26 cellular contexts compared by ENCODE assay signal in genomic region chr17:41004397-41004796, GRCh38. TPM values are rescaled to one million over a fixed set of nuclear protein-coding genes. Genes with fewer than 3 reads are reported as not detected.
"Had no signal": no experiment of that assay in that cellular context is flagged by ENCODE, and none has a peak within 500 bp of the region (broad histone marks: within the 10 kb centered on the region; RNA-seq: fewer than 3 reads in every experiment).

No MANE protein-coding gene starts in this region.

- H3K4me1 Mint-ChIP-seq: activated CD4-positive, alpha-beta memory T cell treated with anti-CD3 and anti-CD28 coated beads, Interleukin-2, amount 10 ng/mL, durations not matched to agents 7 days and 5 days; activated CD4-positive, alpha-beta T cell treated with anti-CD3 and anti-CD28 coated beads for 36 hours; activated T-helper 17 cell treated with anti-CD3 and anti-CD28 coated beads, Interleukin-2, amount 50 U/mL, for 72 hours had no signal

- H3K36me3 ChIP-seq: cardiac muscle cell, esophagus muscularis mucosa, gastroesophageal sphincter, heart right ventricle, left lung, spleen, thyroid gland had no signal

- ATAC-seq: activated CD4-positive, alpha-beta T cell treated with anti-CD3 and anti-CD28 coated beads for 36 hours; activated T-helper 17 cell treated with anti-CD3 and anti-CD28 coated beads, Interleukin-2, amount 50 U/mL, for 72 hours; gastroesophageal sphincter; heart right ventricle; left lung; WTC11 had no signal

- H3K9me3 ChIP-seq: esophagus muscularis mucosa, gastroesophageal sphincter, left lung, spleen, thyroid gland had no signal

- DNase-seq: activated CD4-positive, alpha-beta memory T cell treated with anti-CD3 and anti-CD28 coated beads, Interleukin-2, amount 10 ng/mL, durations not matched to agents 7 days and 5 days; activated CD4-positive, alpha-beta T cell treated with anti-CD3 and anti-CD28 coated beads for 36 hours; activated naive CD4-positive, alpha-beta T cell; activated naive CD8-positive, alpha-beta T cell treated with anti-CD3 and anti-CD28 coated beads for 36 hours; activated T-cell treated with anti-CD3 and anti-CD28 coated beads, Interleukin-2, amount 50 U/mL, for 1 hour; amygdala; effector CD8-positive, alpha-beta T cell; heart right ventricle; left lung; spleen; stimulated activated naive CD4-positive, alpha-beta T cell had no signal

- H3K4me3 ChIP-seq: cardiac muscle cell, esophagus muscularis mucosa, gastroesophageal sphincter, heart right ventricle, left lung, spleen, thyroid gland had no signal

- H3K27ac Mint-ChIP-seq: activated CD4-positive, alpha-beta memory T cell treated with anti-CD3 and anti-CD28 coated beads, Interleukin-2, amount 10 ng/mL, durations not matched to agents 7 days and 5 days; activated CD4-positive, alpha-beta T cell treated with anti-CD3 and anti-CD28 coated beads for 36 hours; activated naive CD8-positive, alpha-beta T cell treated with anti-CD3 and anti-CD28 coated beads for 36 hours; activated T-helper 17 cell treated with anti-CD3 and anti-CD28 coated beads, Interleukin-2, amount 50 U/mL, for 72 hours; dendritic cell treated with granulocyte-macrophage colony-stimulating factor and Interleukin-4, amounts not matched to agents 40 ng/mL and 50 ng/mL, for 4 days; mesothelial cell of epicardium; natural killer cell treated with Interleukin-12 subunit alpha and Interleukin-12 subunit beta and Interleukin-15 and Interleukin-18, amount 100 ng/mL, for 72 hours; WTC11 had no signal

- H3K36me3 Mint-ChIP-seq: activated naive CD8-positive, alpha-beta T cell treated with anti-CD3 and anti-CD28 coated beads for 36 hours; mesothelial cell of epicardium; natural killer cell treated with Interleukin-12 subunit alpha and Interleukin-12 subunit beta and Interleukin-15 and Interleukin-18, amount 100 ng/mL, for 72 hours; WTC11 had no signal

- H3K27ac ChIP-seq: cardiac muscle cell, esophagus muscularis mucosa, gastroesophageal sphincter, heart right ventricle, left lung, spleen had no signal

- H3K4me1 ChIP-seq: esophagus muscularis mucosa, gastroesophageal sphincter, heart right ventricle, left lung, spleen had no signal

- H3K27me3 ChIP-seq: cardiac muscle cell, thyroid gland had no signal

- H3K9me3 Mint-ChIP-seq: activated CD4-positive, alpha-beta memory T cell treated with anti-CD3 and anti-CD28 coated beads, Interleukin-2, amount 10 ng/mL, durations not matched to agents 7 days and 5 days; activated naive CD8-positive, alpha-beta T cell treated with anti-CD3 and anti-CD28 coated beads for 36 hours; activated T-helper 17 cell treated with anti-CD3 and anti-CD28 coated beads, Interleukin-2, amount 50 U/mL, for 72 hours; dendritic cell treated with granulocyte-macrophage colony-stimulating factor and Interleukin-4, amounts not matched to agents 40 ng/mL and 50 ng/mL, for 4 days; natural killer cell treated with Interleukin-12 subunit alpha and Interleukin-12 subunit beta and Interleukin-15 and Interleukin-18, amount 100 ng/mL, for 72 hours had no signal

- H3K4me3 Mint-ChIP-seq: activated CD4-positive, alpha-beta memory T cell treated with anti-CD3 and anti-CD28 coated beads, Interleukin-2, amount 10 ng/mL, durations not matched to agents 7 days and 5 days; activated CD4-positive, alpha-beta T cell treated with anti-CD3 and anti-CD28 coated beads for 36 hours; activated naive CD8-positive, alpha-beta T cell treated with anti-CD3 and anti-CD28 coated beads for 36 hours; activated T-helper 17 cell treated with anti-CD3 and anti-CD28 coated beads, Interleukin-2, amount 50 U/mL, for 72 hours; dendritic cell treated with granulocyte-macrophage colony-stimulating factor and Interleukin-4, amounts not matched to agents 40 ng/mL and 50 ng/mL, for 4 days; mesothelial cell of epicardium; natural killer cell treated with Interleukin-12 subunit alpha and Interleukin-12 subunit beta and Interleukin-15 and Interleukin-18, amount 100 ng/mL, for 72 hours; WTC11 had no signal

RNA-seq across cellular contexts. Expression of gene KRTAP3-1, which starts 4.5 kb away (rescaled TPM):
- total RNA-seq: activated CD4-positive, alpha-beta memory T cell treated with anti-CD3 and anti-CD28 coated beads, Interleukin-2, amount 10 ng/mL, durations not matched to agents 7 days and 5 days; activated CD4-positive, alpha-beta T cell treated with anti-CD3 and anti-CD28 coated beads for 36 hours; activated naive CD8-positive, alpha-beta T cell treated with anti-CD3 and anti-CD28 coated beads for 36 hours; activated T-helper 17 cell treated with anti-CD3 and anti-CD28 coated beads, Interleukin-2, amount 50 U/mL, for 72 hours; cardiac muscle cell; chondrocyte; endothelial cell of umbilical vein; esophagus muscularis mucosa; gastroesophageal sphincter; heart right ventricle; kidney epithelial cell; left lung; lung microvascular endothelial cell; natural killer cell treated with Interleukin-12 subunit alpha and Interleukin-12 subunit beta and Interleukin-15 and Interleukin-18, amount 100 ng/mL, for 72 hours; renal cortical epithelial cell; spleen; thyroid gland; ureter; WTC11 had no signal
- polyA plus RNA-seq: cardiac muscle cell, endothelial cell of umbilical vein, heart right ventricle, spleen had no signal

RNA-seq across cellular contexts. Expression of gene KRTAP3-2, which starts 4.7 kb away (rescaled TPM):
- total RNA-seq: activated CD4-positive, alpha-beta memory T cell treated with anti-CD3 and anti-CD28 coated beads, Interleukin-2, amount 10 ng/mL, durations not matched to agents 7 days and 5 days; activated CD4-positive, alpha-beta T cell treated with anti-CD3 and anti-CD28 coated beads for 36 hours; activated naive CD8-positive, alpha-beta T cell treated with anti-CD3 and anti-CD28 coated beads for 36 hours; activated T-helper 17 cell treated with anti-CD3 and anti-CD28 coated beads, Interleukin-2, amount 50 U/mL, for 72 hours; cardiac muscle cell; chondrocyte; endothelial cell of umbilical vein; esophagus muscularis mucosa; gastroesophageal sphincter; heart right ventricle; kidney epithelial cell; left lung; lung microvascular endothelial cell; mesothelial cell of epicardium; natural killer cell treated with Interleukin-12 subunit alpha and Interleukin-12 subunit beta and Interleukin-15 and Interleukin-18, amount 100 ng/mL, for 72 hours; renal cortical epithelial cell; spleen; thyroid gland; ureter; WTC11 had no signal
- polyA plus RNA-seq: cardiac muscle cell, endothelial cell of umbilical vein, heart right ventricle, spleen had no signal

RNA-seq across cellular contexts. Expression of gene KRTAP3-3, which starts 10.4 kb away (rescaled TPM):
- total RNA-seq: activated CD4-positive, alpha-beta memory T cell treated with anti-CD3 and anti-CD28 coated beads, Interleukin-2, amount 10 ng/mL, durations not matched to agents 7 days and 5 days; activated CD4-positive, alpha-beta T cell treated with anti-CD3 and anti-CD28 coated beads for 36 hours; activated naive CD8-positive, alpha-beta T cell treated with anti-CD3 and anti-CD28 coated beads for 36 hours; activated T-helper 17 cell treated with anti-CD3 and anti-CD28 coated beads, Interleukin-2, amount 50 U/mL, for 72 hours; cardiac muscle cell; chondrocyte; endothelial cell of umbilical vein; esophagus muscularis mucosa; gastroesophageal sphincter; heart right ventricle; kidney epithelial cell; left lung; lung microvascular endothelial cell; mesothelial cell of epicardium; natural killer cell treated with Interleukin-12 subunit alpha and Interleukin-12 subunit beta and Interleukin-15 and Interleukin-18, amount 100 ng/mL, for 72 hours; renal cortical epithelial cell; spleen; thyroid gland; ureter; WTC11 had no signal
- polyA plus RNA-seq: cardiac muscle cell, endothelial cell of umbilical vein, heart right ventricle, spleen had no signal

RNA-seq across cellular contexts. Expression of gene KRT40, which starts 20.3 kb away (rescaled TPM):
- total RNA-seq: activated CD4-positive, alpha-beta memory T cell treated with anti-CD3 and anti-CD28 coated beads, Interleukin-2, amount 10 ng/mL, durations not matched to agents 7 days and 5 days; activated CD4-positive, alpha-beta T cell treated with anti-CD3 and anti-CD28 coated beads for 36 hours; activated naive CD8-positive, alpha-beta T cell treated with anti-CD3 and anti-CD28 coated beads for 36 hours; activated T-helper 17 cell treated with anti-CD3 and anti-CD28 coated beads, Interleukin-2, amount 50 U/mL, for 72 hours; cardiac muscle cell; chondrocyte; endothelial cell of umbilical vein; esophagus muscularis mucosa; gastroesophageal sphincter; heart right ventricle; kidney epithelial cell; left lung; lung microvascular endothelial cell; natural killer cell treated with Interleukin-12 subunit alpha and Interleukin-12 subunit beta and Interleukin-15 and Interleukin-18, amount 100 ng/mL, for 72 hours; renal cortical epithelial cell; spleen; thyroid gland; ureter; WTC11 had no signal
- polyA plus RNA-seq: cardiac muscle cell, endothelial cell of umbilical vein, heart right ventricle, spleen had no signal

RNA-seq across cellular contexts. Expression of gene KRTAP1-5, which starts 22.6 kb away (rescaled TPM):
- total RNA-seq: activated CD4-positive, alpha-beta memory T cell treated with anti-CD3 and anti-CD28 coated beads, Interleukin-2, amount 10 ng/mL, durations not matched to agents 7 days and 5 days; activated CD4-positive, alpha-beta T cell treated with anti-CD3 and anti-CD28 coated beads for 36 hours; activated naive CD8-positive, alpha-beta T cell treated with anti-CD3 and anti-CD28 coated beads for 36 hours; activated T-helper 17 cell treated with anti-CD3 and anti-CD28 coated beads, Interleukin-2, amount 50 U/mL, for 72 hours; cardiac muscle cell; chondrocyte; endothelial cell of umbilical vein; esophagus muscularis mucosa; gastroesophageal sphincter; heart right ventricle; kidney epithelial cell; left lung; lung microvascular endothelial cell; mesothelial cell of epicardium; natural killer cell treated with Interleukin-12 subunit alpha and Interleukin-12 subunit beta and Interleukin-15 and Interleukin-18, amount 100 ng/mL, for 72 hours; renal cortical epithelial cell; spleen; thyroid gland; ureter; WTC11 had no signal
- polyA plus RNA-seq: cardiac muscle cell, endothelial cell of umbilical vein, heart right ventricle, spleen had no signal
